8 cellular contexts compared by ENCODE assay signal in the genomic region with DNA sequence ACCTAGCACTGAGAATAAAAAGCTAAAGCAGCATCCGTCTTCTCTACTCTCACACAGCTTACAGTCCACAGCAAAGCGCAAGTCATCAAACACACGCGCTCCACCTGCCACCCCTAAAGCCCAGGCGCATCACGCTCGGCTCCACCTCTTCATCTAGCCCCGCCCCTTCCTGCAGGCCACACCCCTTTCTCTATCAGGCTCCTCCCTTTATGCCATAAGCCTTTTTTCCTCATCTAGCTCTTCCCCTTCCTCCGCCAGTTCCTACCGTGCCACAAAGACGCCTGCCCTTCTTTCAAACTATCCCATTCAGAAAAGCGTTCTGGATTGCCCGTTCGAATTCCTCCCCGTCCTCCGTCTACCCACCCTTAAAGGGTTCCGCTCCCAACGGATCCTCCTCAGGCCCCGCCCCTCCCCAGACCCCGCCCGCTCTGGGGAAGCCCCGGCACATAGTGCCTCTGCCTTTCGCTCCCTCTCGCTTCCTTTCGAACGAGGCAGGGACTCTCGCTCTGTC. TPM values are rescaled to one million over a fixed set of nuclear protein-coding genes. Genes with fewer than 3 reads are reported as not detected.
A peak's percentile ranks its signal among the peaks of the same experiment; 100 is the strongest.
DNase-seq lines count a peak whose midpoint lies in the region; ATAC-seq and TF ChIP-seq lines count a peak whose summit lies in the region.

No MANE protein-coding gene starts in this region.

- peaks cover 15% of the 10 kb centered on the region for H3K4me1 ChIP-seq in OCI-LY7 (ENCODE audit: insufficient read depth, low read length, poor library complexity, severe bottlenecking)
- H3K4me1 ChIP-seq in esophagus squamous epithelium, result peaks cover 0 to 15% (median 4%) of the 10 kb centered on the region in 3 donors

- no peaks in the 10 kb centered on the region for H3K9me2 ChIP-seq in OCI-LY7 (ENCODE audit: insufficient read depth, low read length)

- H3K36me3 ChIP-seq in OCI-LY7 (ENCODE audit: insufficient read depth, low read length) (peaks cover 9% of the 10 kb centered on the region), esophagus squamous epithelium (no peaks in the 10 kb centered on the region)

- no peaks in the 10 kb centered on the region for H4K20me1 ChIP-seq in OCI-LY7 (ENCODE audit: insufficient read depth, low read length)

- peak; percentile 89 for ATAC-seq in GM21723 (IDR thresholded peaks at IDR 0.05; ENCODE audit: unreplicated experiment)
- ATAC-seq in naive B cell (ENCODE audit: low read depth in 2 of 2), result peak; percentile 75 to 77
- ATAC-seq in stimulated activated effector memory CD8-positive, alpha-beta T cell treated with anti-CD3 and anti-CD28 coated beads, Interleukin-12 subunit alpha, Interleukin-12 subunit beta, amount 100 ng/mL, for 72 hours, result peak; percentile 87

- H3K4me1 Mint-ChIP-seq in naive B cell, result peaks cover 0 to 3% (median 0%) of the 10 kb centered on the region in 3 donors
- H3K4me1 Mint-ChIP-seq in stimulated activated effector memory CD8-positive, alpha-beta T cell treated with anti-CD3 and anti-CD28 coated beads, Interleukin-12 subunit alpha, Interleukin-12 subunit beta, amount 100 ng/mL, for 72 hours, result no peaks in the 10 kb centered on the region

- H3K27ac ChIP-seq in OCI-LY7 (ENCODE audit: low read depth, low read length, poor library complexity, severe bottlenecking), result peak overlapping the region; percentile 81
- peak overlapping the region; percentile 93 to 98 (median 96) for H3K27ac ChIP-seq in esophagus squamous epithelium

- no peak for TF ChIP-seq POLR2A in esophagus squamous epithelium (IDR thresholded peaks at IDR 0.05)

- no peaks in the 10 kb centered on the region for H3K27me3 ChIP-seq in esophagus squamous epithelium

- H3K9me3 ChIP-seq in OCI-LY7 (ENCODE audit: low read length), result no peaks in the 10 kb centered on the region
- no peaks in the 10 kb centered on the region for H3K9me3 ChIP-seq in esophagus squamous epithelium

- H3K9me3 Mint-ChIP-seq in naive B cell, result no peaks in the 10 kb centered on the region
- H3K9me3 Mint-ChIP-seq in stimulated activated effector memory CD8-positive, alpha-beta T cell treated with anti-CD3 and anti-CD28 coated beads, Interleukin-12 subunit alpha, Interleukin-12 subunit beta, amount 100 ng/mL, for 72 hours, result no peaks in the 10 kb centered on the region

- POLR2A ChIA-PET in OCI-LY7 (lab: Charles Lee), result interaction anchor here (0.6 to 1.8 kb wide), 10 partner anchors 10 to 1920 kb away, joined by 3 to 10 read pairs (median 4); no protein-coding TSS in a partner anchor

- no peak for TF ChIP-seq EP300 in Ishikawa (IDR thresholded peaks at IDR 0.05; ENCODE audit: borderline replicate concordance)

- WGBS in esophagus squamous epithelium, 2 donors, result 1% methylated on average over 23 of the region's 27 CpGs

- H3K27me3 Mint-ChIP-seq in naive B cell, result no peaks in the 10 kb centered on the region

- no peaks in the 10 kb centered on the region for H3K79me2 ChIP-seq in OCI-LY7 (ENCODE audit: insufficient read depth, low read depth, low read length)

- H3K27ac Mint-ChIP-seq in naive B cell, result no peak overlapping the region
- H3K27ac Mint-ChIP-seq in stimulated activated effector memory CD8-positive, alpha-beta T cell treated with anti-CD3 and anti-CD28 coated beads, Interleukin-12 subunit alpha, Interleukin-12 subunit beta, amount 100 ng/mL, for 72 hours, result no peak overlapping the region

- BruUV-seq in OCI-LY7 (replicated peaks; lab: Mats Ljungman, UMichigan), result no TSS peak

- TF ChIP-seq CTCF in OCI-LY7 (conservative IDR thresholded peaks at IDR 0.05; ENCODE audit: low read length) (no peak), esophagus squamous epithelium (IDR thresholded peaks at IDR 0.05) (no peak)

- H3K4me3 Mint-ChIP-seq in naive B cell, result no peak overlapping the region
- no peak overlapping the region for H3K4me3 Mint-ChIP-seq in stimulated activated effector memory CD8-positive, alpha-beta T cell treated with anti-CD3 and anti-CD28 coated beads, Interleukin-12 subunit alpha, Interleukin-12 subunit beta, amount 100 ng/mL, for 72 hours

- H3K36me3 Mint-ChIP-seq in naive B cell, result no peaks in the 10 kb centered on the region
- H3K36me3 Mint-ChIP-seq in stimulated activated effector memory CD8-positive, alpha-beta T cell treated with anti-CD3 and anti-CD28 coated beads, Interleukin-12 subunit alpha, Interleukin-12 subunit beta, amount 100 ng/mL, for 72 hours, result no peaks in the 10 kb centered on the region

- CTCF ChIA-PET in OCI-LY7 (lab: Charles Lee; ENCODE audit: unreplicated experiment), result interaction anchor here (1.0 kb wide), 1 partner anchor 16 kb away, joined by 4 read pairs; no protein-coding TSS in a partner anchor

- TF ChIP-seq RAD21 in Ishikawa (IDR thresholded peaks at IDR 0.05; ENCODE audit: low read depth), result no peak

- H3K4me2 ChIP-seq in OCI-LY7 (ENCODE audit: low read length), result peak overlapping the region; percentile 79

- intact Hi-C loops in OCI-LY7 (cut with micrococcal nuclease; ENCODE audit: unreplicated experiment), result loop anchor here (1.0 to 5.0 kb wide), 3 partner anchors 40 to 661 kb away; a partner anchor contains a TSS
- intact Hi-C loops in esophagus squamous epithelium (cut with DNase I), result no loop called here

- DNase-seq in DMS 273 (lab: John Stamatoyannopoulos, UW; ENCODE audit: unreplicated experiment) (peak; percentile 97), OCI-LY7 (ENCODE audit: low spot score) (peak; percentile 86), activated T-cell treated with anti-CD3 and anti-CD28 coated beads for 4 hours (peak; percentile 96), esophagus squamous epithelium (lab: John Stamatoyannopoulos, UW) (peak; percentile 67), naive B cell (peak; percentile 92)
- DNase-seq in stimulated activated effector memory CD8-positive, alpha-beta T cell treated with anti-CD3 and anti-CD28 coated beads, Interleukin-12 subunit alpha, Interleukin-12 subunit beta, amount 100 ng/mL, for 72 hours (ENCODE audit: low spot score in 2 of 2), result peak; percentile 91 to 99

- peak overlapping the region; percentile 73 for H2AFZ ChIP-seq in OCI-LY7 (ENCODE audit: low read length)

- peak overlapping the region; percentile 74 for H3K4me3 ChIP-seq in OCI-LY7 (ENCODE audit: low read depth, low read length, poor library complexity, severe bottlenecking)
- peak overlapping the region; percentile 57 to 94 (median 75) for H3K4me3 ChIP-seq in esophagus squamous epithelium

TF ChIP-seq in Ishikawa, 13 proteins besides CTCF, POLR2A, EP300 and RAD21:
- TF ChIP-seq, protein P1, sequence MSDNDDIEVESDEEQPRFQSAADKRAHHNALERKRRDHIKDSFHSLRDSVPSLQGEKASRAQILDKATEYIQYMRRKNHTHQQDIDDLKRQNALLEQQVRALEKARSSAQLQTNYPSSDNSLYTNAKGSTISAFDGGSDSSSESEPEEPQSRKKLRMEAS (IDR thresholded peaks at IDR 0.05), result peak; percentile 70; the same call in 1 of the 2 replicates
- TF ChIP-seq TEAD4 (IDR thresholded peaks at IDR 0.05) (0 out of 2 replicates have a peak, but pooled peaks have one; percentile 2), ZBTB7A (IDR thresholded peaks at IDR 0.05; ENCODE audit: low read depth) (no peak), CREB1 (IDR thresholded peaks at IDR 0.05; ENCODE audit: low read depth) (no peak)
TF ChIP-seq in Ishikawa: peak in this region for 2.

RNA-seq across cellular contexts. Expression of a gene that starts 0.4 kb away (rescaled TPM):
- total RNA-seq in OCI-LY7 (2014; rRNA removed; shearing (Covaris generic)), result 0.69 and 1.6 TPM in 2 replicates
- 0.81 and 1.2 TPM in 2 replicates for total RNA-seq in OCI-LY7 (2022)
- total RNA-seq in esophagus squamous epithelium, result 1 to 10 TPM in 1 of 4 donors, under 1 TPM in 2, not detected in 1; 0.26 to 5.1 (median 0.38) TPM
- under 1 TPM; 0.25 to 0.52 (median 0.46) TPM for polyA plus RNA-seq in naive B cell (ENCODE audit: low read depth in 6 of 6)

RNA-seq across cellular contexts. Expression of a gene that starts 19.6 kb away (rescaled TPM):
- 11.7 and 23.4 TPM in 2 replicates for total RNA-seq in OCI-LY7 (2014; rRNA removed; shearing (Covaris generic))
- total RNA-seq in OCI-LY7 (2022) (32.0 and 42.5 TPM in 2 replicates), esophagus squamous epithelium (10 to 100 TPM in 3 of 4 donors, 1 to 10 TPM in 1; 9.7 to 18.3 (median 15.1) TPM)
- 10 to 100 TPM in 1 of 6 donors, 1 to 10 TPM in 5; 3.7 to 12.7 (median 6.2) TPM for polyA plus RNA-seq in naive B cell (ENCODE audit: low read depth in 6 of 6)

RNA-seq across cellular contexts. Expression of a gene that starts 41.0 kb away (rescaled TPM):
- 13.6 and 15.0 TPM in 2 replicates for total RNA-seq in OCI-LY7 (2014; rRNA removed; shearing (Covaris generic))
- total RNA-seq in OCI-LY7 (2022), result 23.7 and 26.1 TPM in 2 replicates
- 10 to 100 TPM; 30.6 to 41.3 (median 36.8) TPM for total RNA-seq in esophagus squamous epithelium
- polyA plus RNA-seq in naive B cell (ENCODE audit: low read depth in 6 of 6), result 10 to 100 TPM; 22.9 to 49.0 (median 30.8) TPM

Comparison
In these comparisons a context has a peak if more than half of its experiments do, and no peak if none do; other contexts are left out.
1. Peak in every context shown above with its lines: DNase-seq, ATAC-seq, H3K4me3 ChIP-seq and H3K27ac ChIP-seq.